8 cellular contexts compared by ENCODE assay signal in genomic region chr2:227871375-227871788, GRCh38. TPM values are rescaled to one million over a fixed set of nuclear protein-coding genes. Genes with fewer than 3 reads are reported as not detected.
DNase-seq lines count a peak whose midpoint lies in the region; TF ChIP-seq lines count a peak whose summit lies in the region.

A gene with protein sequence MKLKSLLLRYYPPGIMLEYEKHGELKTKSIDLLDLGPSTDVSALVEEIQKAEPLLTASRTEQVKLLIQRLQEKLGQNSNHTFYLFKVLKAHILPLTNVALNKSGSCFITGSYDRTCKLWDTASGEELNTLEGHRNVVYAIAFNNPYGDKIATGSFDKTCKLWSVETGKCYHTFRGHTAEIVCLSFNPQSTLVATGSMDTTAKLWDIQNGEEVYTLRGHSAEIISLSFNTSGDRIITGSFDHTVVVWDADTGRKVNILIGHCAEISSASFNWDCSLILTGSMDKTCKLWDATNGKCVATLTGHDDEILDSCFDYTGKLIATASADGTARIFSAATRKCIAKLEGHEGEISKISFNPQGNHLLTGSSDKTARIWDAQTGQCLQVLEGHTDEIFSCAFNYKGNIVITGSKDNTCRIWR (plus strand): TSS chr2:227871631. CDS start chr2:227871690, 59 bp downstream.

- no peaks in the 10 kb centered on the region for H3K9me3 Mint-ChIP-seq in osteocyte (ENCODE audit: unreplicated experiment)

- H3K4me3 ChIP-seq in SJCRH30 = no peak within 1 kb of the TSS

- no peaks in the 10 kb centered on the region; the same call in 1 of the 2 replicates for H3K9me3 ChIP-seq in SJCRH30 (replicated peaks)

- H3K4me3 Mint-ChIP-seq in osteocyte (ENCODE audit: unreplicated experiment) = peak within 1 kb of the TSS; percentile 64

- peaks cover 1% of the 10 kb centered on the region for H3K4me1 Mint-ChIP-seq in osteocyte (ENCODE audit: unreplicated experiment)

- DNase-seq in NCI-H1417 (lab: John Stamatoyannopoulos, UW) (peak; percentile 58 to 75 (median 62)), NCI-H1417 treated with DMSO at 0.1 percent for 48 hours (lab: John Stamatoyannopoulos, UW) (no peak), NCI-H226 (peak; percentile 92), germinal center (ENCODE audit: low spot score) (peak; percentile 73), osteocyte (ENCODE audit: extremely low spot score, unreplicated experiment) (peak; percentile 92), SJCRH30 (no peak), NCI-H1092 treated with DMSO at 0.1 percent for 48 hours (lab: John Stamatoyannopoulos, UW) (no peak)
- peak; percentile 80 for DNase-seq in activated effector memory CD4-positive, alpha-beta T cell treated with anti-CD3 and anti-CD28 coated beads, Interleukin-2, amount 50 U/mL, for 16 hours

- no peak for TF ChIP-seq CTCF in osteocyte (IDR thresholded peaks at IDR 0.05)

- H3K27ac ChIP-seq in SJCRH30 = no peak within 1 kb of the TSS

- no peaks in the 10 kb centered on the region for H3K27me3 Mint-ChIP-seq in osteocyte (ENCODE audit: unreplicated experiment)

- no peak within 1 kb of the TSS for H3K27ac Mint-ChIP-seq in osteocyte (ENCODE audit: unreplicated experiment)

- H3K27me3 ChIP-seq in SJCRH30 = peaks cover 3% of the 10 kb centered on the region

- H3K36me3 Mint-ChIP-seq in osteocyte (ENCODE audit: unreplicated experiment) = no peaks in the 10 kb centered on the region

- H3K36me3 ChIP-seq in SJCRH30 = no peaks in the 10 kb centered on the region

- H3K4me1 ChIP-seq in SJCRH30 = no peaks in the 10 kb centered on the region

RNA-seq across cellular contexts. Expression of the gene that starts here (rescaled TPM):
- total RNA-seq in osteocyte = not detected in 2 replicates
- total RNA-seq in SJCRH30 (2014; rRNA removed; shearing (Covaris generic)) = 0.08 TPM in 1 of 2 replicates, not detected in the other

Comparison
In these comparisons a context has a peak if more than half of its experiments do, and no peak if none do; other contexts are left out.
1. DNase-seq: peak in NCI-H1417 (3 of 3), NCI-H226 (single experiment), activated effector memory CD4-positive, alpha-beta T cell treated with anti-CD3 and anti-CD28 coated beads, Interleukin-2, amount 50 U/mL, for 16 hours (single experiment) and germinal center (single experiment); none in NCI-H1417 treated with DMSO at 0.1 percent for 48 hours (single experiment), SJCRH30 (0 of 2) and NCI-H1092 treated with DMSO at 0.1 percent for 48 hours (single experiment).
2. Peak in DNase-seq in osteocyte; RNA of the gene not detected or under 1 TPM.